Comparison of ENCODE assay signal across 8 cellular contexts in the genomic region with DNA sequence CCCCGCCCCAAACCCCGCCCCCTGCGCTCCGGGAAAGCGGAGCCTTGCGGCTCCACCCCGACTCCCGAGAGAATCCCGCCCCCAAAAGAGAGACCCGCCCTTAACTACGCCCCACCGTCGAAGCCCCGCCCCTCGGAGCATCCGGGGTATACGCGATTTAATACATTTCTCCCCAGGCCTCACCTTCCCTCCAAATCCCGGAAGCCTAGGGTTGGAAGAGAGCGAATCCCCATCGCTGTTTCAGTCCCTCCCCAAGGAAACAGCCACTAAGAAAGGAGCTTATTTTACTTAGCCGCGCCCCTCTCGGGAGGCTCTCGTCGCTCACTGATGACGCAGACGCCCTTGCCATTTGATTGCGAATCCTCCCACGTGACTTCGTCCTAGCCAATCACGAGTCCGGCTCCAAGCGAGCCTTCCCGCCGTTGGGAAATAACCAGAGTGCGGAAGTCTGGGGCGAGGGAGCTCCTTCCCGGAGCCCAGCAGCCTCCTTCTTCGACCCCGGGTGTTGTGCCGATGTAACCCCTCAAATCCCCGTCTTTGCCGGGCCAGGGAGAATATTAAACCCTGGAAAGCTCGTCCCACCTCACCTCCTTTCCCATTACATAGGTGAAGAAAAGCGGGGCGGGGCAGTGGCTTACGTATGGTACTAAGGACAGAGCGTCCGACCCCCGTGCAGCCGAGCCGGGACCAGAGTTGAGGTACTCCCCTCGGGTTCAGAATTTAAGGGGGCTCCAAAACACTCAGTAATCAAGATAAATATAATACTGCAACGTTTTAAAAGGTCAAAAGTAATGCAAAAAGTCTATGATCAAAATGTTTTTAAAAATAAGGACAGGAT. TPM values are rescaled to one million over a fixed set of nuclear protein-coding genes. Genes with fewer than 3 reads are reported as not detected.
DNase-seq lines count a peak whose midpoint lies in the region; ATAC-seq and TF ChIP-seq lines count a peak whose summit lies in the region.

No MANE protein-coding gene starts in this region.

- DNase-seq in COLO668 (lab: John Stamatoyannopoulos, UW; ENCODE audit: unreplicated experiment) = peak; percentile 96
- DNase-seq in GM20000 (ENCODE audit: low spot score) = peak; percentile 100
- peak; percentile 99 for DNase-seq in HS-5 (ENCODE audit: low read depth)
- peak; percentile 93 for DNase-seq in NK-92 (lab: John Stamatoyannopoulos, UW; ENCODE audit: unreplicated experiment)
- peak; percentile 99 for DNase-seq in activated CD8-positive, alpha-beta memory T cell treated with anti-CD3 and anti-CD28 coated beads for 24 hours
- DNase-seq in effector CD8-positive, alpha-beta T cell (lab: John Stamatoyannopoulos, UW) = peak; percentile 100
- peak; percentile 99 for DNase-seq in lung (ENCODE audit: low spot score)
- peak; percentile 98 to 100 (median 99) for DNase-seq in stimulated activated CD4-positive, alpha-beta T cell treated with anti-CD3 and anti-CD28 coated beads, TNF-alpha, amount 100 ng/mL, for 24 hours (ENCODE audit: low read depth in 3 of 3)

- peak overlapping the region; percentile 93 to 95 for H3K27ac ChIP-seq in lung (ENCODE audit: low read depth in 1 of 2, low read length in 1 of 2)

- peaks cover 2 to 4% of the 10 kb centered on the region in 2 donors for H3K4me1 ChIP-seq in lung (ENCODE audit: control insufficient read depth in 2 of 2, insufficient read depth in 2 of 2, low read length in 2 of 2)

- H3K36me3 ChIP-seq in lung (ENCODE audit: control insufficient read depth in 2 of 2, insufficient read depth in 2 of 2, low read length in 2 of 2) = no peaks in the 10 kb centered on the region

- 0 to 1% methylated on average over 55 of the region's 55 CpGs for WGBS in lung, 2 donors

- peak; percentile 98 for ATAC-seq in lung (ENCODE audit: insufficient read depth, low FRiP score)

- H3K9me3 ChIP-seq in lung (ENCODE audit: control insufficient read depth in 2 of 2, insufficient read depth in 1 of 2, low read length in 1 of 2) = no peaks in the 10 kb centered on the region

- H3K27me3 ChIP-seq in lung (ENCODE audit: control insufficient read depth, insufficient read depth) = no peaks in the 10 kb centered on the region

- no peak for TF ChIP-seq CTCF in GM20000 (IDR thresholded peaks at IDR 0.05; ENCODE audit: extremely low read depth, missing control alignments)
- no peak for TF ChIP-seq CTCF in lung (IDR thresholded peaks at IDR 0.05; ENCODE audit: control extremely low read depth, extremely low read depth)

- peak overlapping the region; percentile 58 for H3K4me3 ChIP-seq in lung

RNA-seq across cellular contexts. Expression of a gene that starts 0.5 kb away (rescaled TPM):
- total RNA-seq in lung = 10 to 100 TPM in 1 of 2 donors, 1 to 10 TPM in 1; 7.8 to 17.5 TPM
- polyA plus RNA-seq in lung = 10 to 100 TPM; 10.2 to 11.1 TPM

RNA-seq across cellular contexts. Expression of a gene that starts 13.6 kb away (rescaled TPM):
- total RNA-seq in lung = under 1 TPM in 1 of 2 donors, not detected in 1; 0.03 TPM
- polyA plus RNA-seq in lung = under 1 TPM; 0.01 to 0.02 TPM

RNA-seq across cellular contexts. Expression of a gene that starts 20.2 kb away (rescaled TPM):
- not detected for total RNA-seq in lung
- polyA plus RNA-seq in lung = not detected

RNA-seq across cellular contexts. Expression of a gene that starts 49.8 kb away (rescaled TPM):
- total RNA-seq in lung = not detected
- under 1 TPM in 1 of 2 donors, not detected in 1; 0.01 TPM for polyA plus RNA-seq in lung

RNA-seq across cellular contexts. Expression of a gene that starts 50.8 kb away (rescaled TPM):
- not detected for total RNA-seq in lung
- polyA plus RNA-seq in lung = not detected

Comparison
In these comparisons a context has a peak if more than half of its experiments do, and no peak if none do; other contexts are left out.
1. Peak in every context shown above with its lines: DNase-seq, ATAC-seq, H3K4me3 ChIP-seq and H3K27ac ChIP-seq.